8 cellular contexts compared by ENCODE assay signal in genomic region chr17:68101992-68102758, GRCh38.
DNase-seq lines count a peak whose midpoint lies in the region; ATAC-seq, FAIRE-seq and TF ChIP-seq lines count a peak whose summit lies in the region.

No MANE protein-coding gene starts in this region.

- no peaks in the 10 kb centered on the region for H4K20me1 ChIP-seq in HepG2 (ENCODE audit: insufficient read depth, low read length)

- H3K9me3 ChIP-seq in SJCRH30 (replicated peaks) (0 out of 2 replicates have a peak, but pooled peaks cover 2% of the 10 kb centered on the region), HepG2 (ENCODE audit: low read length) (no peaks in the 10 kb centered on the region)

- no peak overlapping the region for H2AFZ ChIP-seq in HepG2 (ENCODE audit: low read length)

- no peak for TF ChIP-seq EP300 in HepG2 (IDR thresholded peaks at IDR 0.05; ENCODE audit: low read depth in 2 of 2, low read length in 2 of 2)
- TF ChIP-seq EP300 in HepG2 (CRISPR knock-in tag; IDR thresholded peaks at IDR 0.05; ENCODE audit: borderline replicate concordance), result no peak

- in situ Hi-C loops in HepG2 (cut with HindIII; ENCODE audit: extremely low pct_ligation_motif_present, low pct_unique_long_range_greater_than_20kb), result no loop called here

- BruUV-seq in HepG2 (replicated peaks; lab: Mats Ljungman, UMichigan), result no TSS peak

- H3K4me1 ChIP-seq in SJCRH30, result no peaks in the 10 kb centered on the region; the same call in 1 of the 2 replicates
- H3K4me1 ChIP-seq in HepG2 (ENCODE audit: insufficient read depth, low read length), result peaks cover 37% of the 10 kb centered on the region

- peaks cover 31% of the 10 kb centered on the region for H3K79me2 ChIP-seq in HepG2 (ENCODE audit: insufficient read depth, low read length)

- intact Hi-C loops in HepG2 (cut with micrococcal nuclease; ENCODE audit: unreplicated experiment), result loop anchor here (2.0 kb wide), 1 partner anchor 355 kb away; the partner anchor contains the start of gene WIPI1

- POLR2A ChIA-PET in HepG2 (lab: Yijun Ruan, JAX), result interaction anchor here (0.6 to 2.1 kb wide), 4 partner anchors 16 to 386 kb away, joined by 3 to 7 read pairs (median 4); no protein-coding TSS in a partner anchor

- TF ChIP-seq CTCF in cardiac fibroblast (IDR thresholded peaks at IDR 0.05; ENCODE audit: low read depth, low read length) (no peak), HepG2 (CRISPR knock-in tag; IDR thresholded peaks at IDR 0.05) (no peak)

- H3K27ac ChIP-seq in SJCRH30, result peak overlapping the region; percentile 2; the same call in 1 of the 2 replicates
- peak overlapping the region; percentile 72 for H3K27ac ChIP-seq in HepG2 (ENCODE audit: extremely low read length, insufficient read depth, low read length)

- DNase-seq in NCI-H748 (lab: John Stamatoyannopoulos, UW; ENCODE audit: unreplicated experiment) (peak; percentile 63), NCI-H748 treated with DMSO at 0.1 percent for 48 hours (lab: John Stamatoyannopoulos, UW) (no peak), SJCRH30 (peak in 1 of 2 experiments; percentile 14), cardiac fibroblast (ENCODE audit: low read depth in 2 of 2) (peak in 1 of 2 donors; percentile 17), HepG2 (ENCODE audit: low spot score) (no peak), NCI-H1092 (lab: John Stamatoyannopoulos, UW) (no peak)
- peak; percentile 19 for DNase-seq in stimulated activated naive CD8-positive, alpha-beta T cell treated with anti-CD3 and anti-CD28 coated beads, Interleukin-15, Interleukin-2, amounts not matched to agents 100 U/mL and 50 U/mL, for 24 hours

- TF ChIP-seq POLR2A in HepG2 (IDR thresholded peaks at IDR 0.05; ENCODE audit: insufficient read depth in 1 of 2, low read depth in 2 of 2, low read length in 2 of 2), result no peak

- H3K4me3 ChIP-seq in SJCRH30 (peak overlapping the region; percentile 93), cardiac fibroblast (replicated peaks in 1 of 2; ENCODE audit: low read depth in 2 of 2, low read length in 2 of 2) (peak overlapping the region; percentile 65 to 77), HepG2 (replicated peaks in 1 of 3; ENCODE audit: insufficient read depth in 1 of 3, low read depth in 2 of 3, low read length in 3 of 3) (peak overlapping the region; percentile 79 to 83 (median 82))

- CTCF ChIA-PET in HepG2 (lab: Yijun Ruan, JAX; ENCODE audit: low intra/inter-chr PET ratio, low total read pairs), result no interaction called here

- 2% methylated on average over 19 of the region's 41 CpGs for WGBS in HepG2 (ENCODE audit: low lambda C conversion rate)

- ATAC-seq in HepG2 (peak; percentile 31), GM21526 (IDR thresholded peaks at IDR 0.05; ENCODE audit: low FRiP score, unreplicated experiment) (no peak)
- peak; percentile 38 for ATAC-seq in stimulated activated naive CD8-positive, alpha-beta T cell treated with anti-CD3 and anti-CD28 coated beads, Interleukin-15, Interleukin-2, amounts not matched to agents 100 U/mL and 50 U/mL, for 24 hours

- no peak for TF ChIP-seq RAD21 in HepG2 (CRISPR knock-in tag; IDR thresholded peaks at IDR 0.05)

- H3K36me3 ChIP-seq in SJCRH30 (no peaks in the 10 kb centered on the region), HepG2 (replicated peaks in 1 of 2; ENCODE audit: control insufficient read depth in 1 of 2, insufficient read depth in 2 of 2, low read length in 2 of 2) (no peaks in the 10 kb centered on the region)

- no peak for FAIRE-seq in HepG2 (lab: Jason Lieb, UNC)

- H3K9ac ChIP-seq in HepG2 (ENCODE audit: insufficient read depth, low read depth, low read length), result peak overlapping the region; percentile 79

- peak overlapping the region; percentile 85 for H3K4me2 ChIP-seq in HepG2 (ENCODE audit: low read depth, low read length)

- no peaks in the 10 kb centered on the region for H3K27me3 ChIP-seq in SJCRH30
- no peaks in the 10 kb centered on the region; a peak in 1 of 5 replicates for H3K27me3 ChIP-seq in HepG2 (ENCODE audit: control insufficient read depth in 1 of 2, insufficient read depth in 2 of 2, low read length in 2 of 2)

TF ChIP-seq in HepG2, 621 proteins besides CTCF, POLR2A, EP300 and RAD21 (continues in another document):
- TF ChIP-seq CREBL2 (CRISPR knock-in tag; IDR thresholded peaks at IDR 0.05; ENCODE audit: borderline replicate concordance) (no peak), CHCHD3 (CRISPR knock-in tag; IDR thresholded peaks at IDR 0.05) (no peak), SMC3 (IDR thresholded peaks at IDR 0.05; ENCODE audit: low read length) (no peak), ZNF609 (CRISPR knock-in tag; IDR thresholded peaks at IDR 0.05; ENCODE audit: borderline replicate concordance) (no peak), IRF1 (CRISPR knock-in tag; IDR thresholded peaks at IDR 0.05; ENCODE audit: low read depth) (0 out of 2 replicates have a peak, but pooled peaks have one; percentile 13), HMG20A (CRISPR knock-in tag; IDR thresholded peaks at IDR 0.05; ENCODE audit: borderline replicate concordance) (no peak), HMGXB4 (CRISPR knock-in tag; IDR thresholded peaks at IDR 0.05; ENCODE audit: borderline replicate concordance in 1 of 2, low read depth in 1 of 2) (0 out of 4 replicates have a peak, but pooled peaks of 1 of the 2 experiments have one; percentile 27), BRD4 (CRISPR knock-in tag; IDR thresholded peaks at IDR 0.05) (peak; percentile 46; the same call in 1 of the 2 replicates), GFI1 (CRISPR knock-in tag; IDR thresholded peaks at IDR 0.05; ENCODE audit: borderline replicate concordance) (peak; percentile 16; the same call in 1 of the 2 replicates), SMAD3 (CRISPR knock-in tag; IDR thresholded peaks at IDR 0.05) (no peak)

Comparison
In these comparisons a context has a peak if more than half of its experiments do, and no peak if none do; other contexts are left out.
1. DNase-seq: peak in NCI-H748 (single experiment) and stimulated activated naive CD8-positive, alpha-beta T cell treated with anti-CD3 and anti-CD28 coated beads, Interleukin-15, Interleukin-2, amounts not matched to agents 100 U/mL and 50 U/mL, for 24 hours (single experiment); none in NCI-H748 treated with DMSO at 0.1 percent for 48 hours (single experiment), HepG2 (single experiment) and NCI-H1092 (single experiment).
2. Peak in every context shown above with its lines, with median percentiles within 50 percentile points of each other: H3K4me3 ChIP-seq.